15 cellular contexts compared by ENCODE assay signal in the genomic region with DNA sequence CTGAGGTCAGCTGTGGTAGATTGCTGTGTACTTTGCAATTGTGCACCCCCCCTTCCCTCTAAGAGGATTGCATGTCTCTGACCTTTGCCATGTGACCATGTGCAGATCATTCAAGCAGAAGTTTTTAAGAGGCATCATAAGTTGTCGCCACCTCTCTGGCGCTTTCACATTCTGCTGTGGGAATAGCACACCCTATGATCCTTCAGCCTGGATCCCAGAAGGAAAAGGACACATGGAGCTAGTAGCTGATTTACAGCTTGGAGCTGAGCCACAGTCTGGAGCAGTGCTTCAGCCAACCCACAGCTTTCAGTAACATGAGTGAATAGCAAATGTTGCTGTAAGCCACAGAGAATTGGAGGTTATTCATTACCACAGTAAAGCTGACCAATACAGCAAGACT.
A peak's percentile ranks its signal among the peaks of the same experiment; 100 is the strongest.
DNase-seq lines count a peak whose midpoint lies in the region; ATAC-seq and TF ChIP-seq lines count a peak whose summit lies in the region.
"Had no signal": no experiment of that assay in that cellular context is flagged by ENCODE, and none has a peak within 500 bp of the region (broad histone marks: within the 10 kb centered on the region; RNA-seq: fewer than 3 reads in every experiment).

No MANE protein-coding gene starts in this region.

- H3K27ac ChIP-seq in thyroid gland = peak overlapping the region in 1 of 3 donors; percentile 41
- H3K27ac ChIP-seq: A549, esophagus squamous epithelium, VCaP had no signal

- H3K4me3 Mint-ChIP-seq in activated CD4-positive, alpha-beta T cell treated with anti-CD3 and anti-CD28 coated beads, Interleukin-2, amount 10 ng/mL, durations not matched to agents 24 days and 14 days = no peak overlapping the region
- H3K4me3 Mint-ChIP-seq: stimulated activated naive CD8-positive, alpha-beta T cell treated with anti-CD3 and anti-CD28 coated beads, Interleukin-15, amount 100 ng/mL, for 72 hours had no signal

- no peaks in the 10 kb centered on the region for H3K9me3 Mint-ChIP-seq in activated CD4-positive, alpha-beta T cell treated with anti-CD3 and anti-CD28 coated beads, Interleukin-2, amount 10 ng/mL, durations not matched to agents 24 days and 14 days
- H3K9me3 Mint-ChIP-seq: stimulated activated naive CD8-positive, alpha-beta T cell treated with anti-CD3 and anti-CD28 coated beads, Interleukin-15, amount 100 ng/mL, for 72 hours had no signal

- no peak overlapping the region for H3K27ac Mint-ChIP-seq in activated CD4-positive, alpha-beta T cell treated with anti-CD3 and anti-CD28 coated beads, Interleukin-2, amount 10 ng/mL, durations not matched to agents 24 days and 14 days
- H3K27ac Mint-ChIP-seq: stimulated activated naive CD8-positive, alpha-beta T cell treated with anti-CD3 and anti-CD28 coated beads, Interleukin-15, amount 100 ng/mL, for 72 hours had no signal

- no peak overlapping the region for H3K4me3 ChIP-seq in thyroid gland (replicated peaks in 1 of 3)
- H3K4me3 ChIP-seq: A549, esophagus squamous epithelium had no signal

- TF ChIP-seq POLR2A in thyroid gland (IDR thresholded peaks at IDR 0.05) = no peak

- H3K27me3 ChIP-seq in thyroid gland = no peaks in the 10 kb centered on the region

- H3K27me3 Mint-ChIP-seq in activated CD4-positive, alpha-beta T cell treated with anti-CD3 and anti-CD28 coated beads, Interleukin-2, amount 10 ng/mL, durations not matched to agents 24 days and 14 days = peaks cover 16% of the 10 kb centered on the region

- H3K9me3 ChIP-seq in thyroid gland = no peaks in the 10 kb centered on the region
- H3K9me3 ChIP-seq: A549, esophagus squamous epithelium had no signal

- peaks cover 0 to 6% of the 10 kb centered on the region in 2 donors for H3K4me1 ChIP-seq in thyroid gland
- H3K4me1 ChIP-seq: A549 had no signal

- peak; percentile 50 for DNase-seq in NCI-H82 (lab: John Stamatoyannopoulos, UW)
- DNase-seq in NCI-H82 treated with DMSO at 0.1 percent for 48 hours (lab: John Stamatoyannopoulos, UW; ENCODE audit: unreplicated experiment) = no peak
- DNase-seq in amniotic epithelial cell (ENCODE audit: low read depth) = peak; percentile 84
- DNase-seq in iris pigment epithelial cell (ENCODE audit: low read depth) = peak; percentile 17
- peak; percentile 67 to 68 for DNase-seq in thyroid gland
- no peak for DNase-seq in activated CD4-positive, alpha-beta T cell treated with anti-CD3 and anti-CD28 coated beads, Interleukin-2, amount 10 ng/mL, durations not matched to agents 24 days and 14 days
- no peak for DNase-seq in NOMO-1 treated with dmso at 0.1 percent for 144 hours (lab: John Stamatoyannopoulos, UW; ENCODE audit: unreplicated experiment)
- DNase-seq: activated T-cell treated with anti-CD3 and anti-CD28 coated beads, Interleukin-2, amount 50 U/mL, for 48 hours; esophagus squamous epithelium; NCI-H2029; stimulated activated CD4-positive, alpha-beta T cell treated with anti-CD3 and anti-CD28 coated beads, Interleukin-4, amount 100 ng/mL, for 24 hours; stimulated activated naive CD8-positive, alpha-beta T cell treated with anti-CD3 and anti-CD28 coated beads, Interleukin-15, amount 100 ng/mL, for 72 hours had no signal

- H3K4me1 Mint-ChIP-seq in activated CD4-positive, alpha-beta T cell treated with anti-CD3 and anti-CD28 coated beads, Interleukin-2, amount 10 ng/mL, durations not matched to agents 24 days and 14 days = no peaks in the 10 kb centered on the region
- H3K4me1 Mint-ChIP-seq: stimulated activated naive CD8-positive, alpha-beta T cell treated with anti-CD3 and anti-CD28 coated beads, Interleukin-15, amount 100 ng/mL, for 72 hours had no signal

- 38 to 43% methylated on average over 2 of the region's 2 CpGs for WGBS in thyroid gland, 2 donors

- ATAC-seq in HG03571 (IDR thresholded peaks at IDR 0.05; ENCODE audit: unreplicated experiment) = no peak
- ATAC-seq: A549; stimulated activated naive CD8-positive, alpha-beta T cell treated with anti-CD3 and anti-CD28 coated beads, Interleukin-15, amount 100 ng/mL, for 72 hours had no signal

- no peaks in the 10 kb centered on the region for H3K36me3 Mint-ChIP-seq in activated CD4-positive, alpha-beta T cell treated with anti-CD3 and anti-CD28 coated beads, Interleukin-2, amount 10 ng/mL, durations not matched to agents 24 days and 14 days (ENCODE audit: low read depth)

- no peak for TF ChIP-seq CTCF in thyroid gland (IDR thresholded peaks at IDR 0.05)

- H3K36me3 ChIP-seq in thyroid gland = no peaks in the 10 kb centered on the region
- H3K36me3 ChIP-seq: esophagus squamous epithelium had no signal

- intact Hi-C loops in thyroid gland (cut with DNase I) = no loop called here
- intact Hi-C loops in activated CD4-positive, alpha-beta T cell treated with anti-CD3 and anti-CD28 coated beads, Interleukin-2, amount 10 ng/mL, durations not matched to agents 24 days and 14 days (cut with micrococcal nuclease) = no loop called here

Comparison
In these comparisons a context has a peak if more than half of its experiments do, and no peak if none do; other contexts are left out.
1. DNase-seq: peak in NCI-H82 (single experiment), amniotic epithelial cell (single experiment), iris pigment epithelial cell (single experiment) and thyroid gland (2 of 2); none in NCI-H82 treated with DMSO at 0.1 percent for 48 hours (single experiment), activated CD4-positive, alpha-beta T cell treated with anti-CD3 and anti-CD28 coated beads, Interleukin-2, amount 10 ng/mL, durations not matched to agents 24 days and 14 days (single experiment) and NOMO-1 treated with dmso at 0.1 percent for 144 hours (single experiment).